In the genomic region with DNA sequence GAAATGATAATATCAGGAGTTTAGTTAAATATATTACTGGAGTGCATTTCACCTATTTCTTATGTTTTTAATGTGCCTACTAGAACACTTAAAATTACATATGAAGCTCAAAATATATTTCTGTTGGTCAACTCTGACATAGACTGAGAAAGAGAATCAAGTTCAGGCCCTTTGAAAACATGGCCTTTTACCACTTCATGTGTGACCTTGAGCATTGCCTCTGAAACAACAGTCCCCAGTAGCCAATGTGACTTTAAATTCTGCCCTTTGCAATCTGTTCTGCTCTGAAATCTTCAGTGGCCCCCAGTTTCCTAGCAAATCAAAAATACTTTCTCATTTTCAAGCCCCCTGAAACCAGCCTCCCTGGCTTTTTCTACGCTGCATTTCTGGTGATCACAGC, we compare ENCODE assay signal across 1 cellular context.
TF ChIP-seq lines count a peak whose summit lies in the region.

No MANE protein-coding gene starts in this region.

TF ChIP-seq in GM23338, 12 proteins besides CTCF, POLR2A, EP300 and RAD21 (continued from another document):
- TF ChIP-seq ZNF462 (CRISPR knock-in tag; IDR thresholded peaks at IDR 0.05) (no peak), REST (IDR thresholded peaks at IDR 0.05; ENCODE audit: unreplicated experiment) (no peak), ZNF331 (CRISPR knock-in tag; IDR thresholded peaks at IDR 0.05; ENCODE audit: low read depth) (no peak), ZNF114 (CRISPR knock-in tag; IDR thresholded peaks at IDR 0.05) (no peak), CREB1 (CRISPR knock-in tag; IDR thresholded peaks at IDR 0.05; ENCODE audit: low read depth) (no peak), EZH2phosphoT487 (IDR thresholded peaks at IDR 0.05; ENCODE audit: unreplicated experiment) (no peak), POLR2AphosphoS5 (IDR thresholded peaks at IDR 0.05; ENCODE audit: low read depth) (no peak), NANOG (IDR thresholded peaks at IDR 0.05; ENCODE audit: borderline replicate concordance) (no peak)
- TF ChIP-seq, protein P1, sequence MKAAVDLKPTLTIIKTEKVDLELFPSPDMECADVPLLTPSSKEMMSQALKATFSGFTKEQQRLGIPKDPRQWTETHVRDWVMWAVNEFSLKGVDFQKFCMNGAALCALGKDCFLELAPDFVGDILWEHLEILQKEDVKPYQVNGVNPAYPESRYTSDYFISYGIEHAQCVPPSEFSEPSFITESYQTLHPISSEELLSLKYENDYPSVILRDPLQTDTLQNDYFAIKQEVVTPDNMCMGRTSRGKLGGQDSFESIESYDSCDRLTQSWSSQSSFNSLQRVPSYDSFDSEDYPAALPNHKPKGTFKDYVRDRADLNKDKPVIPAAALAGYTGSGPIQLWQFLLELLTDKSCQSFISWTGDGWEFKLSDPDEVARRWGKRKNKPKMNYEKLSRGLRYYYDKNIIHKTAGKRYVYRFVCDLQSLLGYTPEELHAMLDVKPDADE (IDR thresholded peaks at IDR 0.05): no peak
